Comparison of ENCODE assay signal across 8 cellular contexts in the genomic region with DNA sequence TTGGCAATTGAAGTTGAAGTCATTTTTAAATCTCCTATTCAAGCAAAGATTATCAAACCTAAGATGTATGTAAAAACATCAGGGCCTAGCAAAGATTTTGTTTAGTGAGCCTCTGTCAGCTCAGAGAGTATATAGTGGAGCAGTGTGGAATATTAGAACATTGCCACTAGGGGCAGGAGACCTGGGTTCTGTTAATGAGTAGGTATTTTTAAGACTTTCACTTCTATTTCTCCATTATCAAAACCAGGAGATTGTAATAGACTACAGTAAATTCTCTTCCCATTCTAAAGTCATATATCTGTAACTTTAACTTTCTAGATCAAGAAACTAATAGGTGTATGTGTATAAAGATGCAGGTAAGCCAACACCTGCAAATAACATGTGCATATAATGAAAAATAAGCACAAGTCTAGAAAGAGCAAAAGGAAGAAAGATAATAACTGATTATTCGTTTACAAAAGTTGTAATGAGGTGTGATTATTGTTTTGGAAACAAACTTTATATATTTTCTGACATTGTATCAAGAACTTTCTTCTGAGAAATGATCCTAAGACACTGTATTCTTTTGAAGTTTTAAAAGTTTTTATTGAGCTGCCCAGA.
DNase-seq lines count a peak whose midpoint lies in the region; ATAC-seq and TF ChIP-seq lines count a peak whose summit lies in the region.

No MANE protein-coding gene starts in this region.

- TF ChIP-seq CTCF in thoracic aorta (IDR thresholded peaks at IDR 0.05) = peak; percentile 22

- H3K9me3 ChIP-seq in thoracic aorta = no peaks in the 10 kb centered on the region

- H3K27ac ChIP-seq in thoracic aorta = no peak overlapping the region

- H3K4me1 ChIP-seq in thoracic aorta (ENCODE audit: control insufficient read depth in 1 of 2, low read depth in 2 of 2) = no peaks in the 10 kb centered on the region

- ATAC-seq in GM21360 (IDR thresholded peaks at IDR 0.05; ENCODE audit: unreplicated experiment) (peak; percentile 55), thoracic aorta (ENCODE audit: insufficient number of reproducible peaks, low FRiP score, low read depth) (no peak), HG02870 (IDR thresholded peaks at IDR 0.05; ENCODE audit: unreplicated experiment) (no peak)

- DNase-seq in DMS53 (lab: John Stamatoyannopoulos, UW) (peak; percentile 76), T47D (ENCODE audit: low read depth in 1 of 2, low spot score in 1 of 2) (peak; percentile 1 to 13), thoracic aorta (ENCODE audit: low spot score) (no peak), NK-92 (lab: John Stamatoyannopoulos, UW; ENCODE audit: unreplicated experiment) (no peak)
- peak; percentile 7 for DNase-seq in Jurkat, Clone E6-1 (ENCODE audit: low read depth, low spot score)
- DNase-seq in activated CD4-positive, alpha-beta T cell treated with anti-CD3 and anti-CD28 coated beads for 4 hours = no peak

- H3K36me3 ChIP-seq in thoracic aorta = no peaks in the 10 kb centered on the region

- no peak overlapping the region for H3K4me3 ChIP-seq in Jurkat, Clone E6-1 (ENCODE audit: low read length)
- no peak overlapping the region for H3K4me3 ChIP-seq in thoracic aorta

- in situ Hi-C loops in T47D (cut with HindIII; ENCODE audit: low pct_unique_long_range_greater_than_20kb, low sequenced_read_pairs) = no loop called here

- H3K27me3 ChIP-seq in thoracic aorta (replicated peaks; ENCODE audit: insufficient read depth) = no peaks in the 10 kb centered on the region

Comparison
In these comparisons a context has a peak if more than half of its experiments do, and no peak if none do; other contexts are left out.
1. DNase-seq: peak in DMS53 (single experiment), Jurkat, Clone E6-1 (single experiment) and T47D (2 of 2); none in thoracic aorta (single experiment), activated CD4-positive, alpha-beta T cell treated with anti-CD3 and anti-CD28 coated beads for 4 hours (0 of 2) and NK-92 (single experiment).